ENCODE assay signal across 33 cellular contexts in genomic region chr4:119755599-119755998, GRCh38.
"Had no signal": no experiment of that assay in that cellular context is flagged by ENCODE, and none has a peak within 500 bp of the region (broad histone marks: within the 10 kb centered on the region; RNA-seq: fewer than 3 reads in every experiment).

No MANE protein-coding gene starts in this region.

- ATAC-seq: activated CD4-positive, CD25-positive, alpha-beta regulatory T cell treated with anti-CD3 and anti-CD28 coated beads, Interleukin-2, amount 50 U/mL, for 24 hours; activated CD8-positive, alpha-beta T cell treated with anti-CD3 and anti-CD28 coated beads for 36 hours; activated T-cell treated with anti-CD3 and anti-CD28 coated beads, Interleukin-2, amount 50 U/mL, for 4 hours; activated T-helper 17 cell treated with anti-CD3 and anti-CD28 coated beads, Interleukin-2, amount 50 U/mL, for 72 hours; esophagus mucosa; gastrocnemius medialis; heart left ventricle; T-helper 17 cell had no signal

- H3K4me1 Mint-ChIP-seq: activated B cell treated with CpG ODN at 0.5 μM for 24 hours; activated T-helper 17 cell treated with anti-CD3 and anti-CD28 coated beads, Interleukin-2, amount 50 U/mL, for 72 hours; central memory CD8-positive, alpha-beta T cell; T-helper 17 cell had no signal

- H3K27me3 Mint-ChIP-seq: activated B cell treated with CpG ODN at 0.5 μM for 24 hours; dendritic cell treated with granulocyte-macrophage colony-stimulating factor and Interleukin-4, amounts not matched to agents 40 ng/mL and 50 ng/mL, for 4 days had no signal

- H3K27ac Mint-ChIP-seq: activated B cell treated with CpG ODN at 0.5 μM for 24 hours; activated CD8-positive, alpha-beta T cell treated with anti-CD3 and anti-CD28 coated beads for 36 hours; activated naive CD8-positive, alpha-beta T cell; activated T-helper 17 cell treated with anti-CD3 and anti-CD28 coated beads, Interleukin-2, amount 50 U/mL, for 72 hours; brain; dendritic cell treated with granulocyte-macrophage colony-stimulating factor and Interleukin-4, amounts not matched to agents 40 ng/mL and 50 ng/mL, for 4 days; endodermal cell; T-helper 17 cell; T-helper 2 cell treated with Interferon-gamma antibody and Interleukin-4, amounts not matched to agents 5 μg/mL and 100 μg/mL, for 36 hours had no signal

- H3K9me3 ChIP-seq: gastrocnemius medialis, heart left ventricle had no signal

- H3K27me3 ChIP-seq: gastrocnemius medialis, heart left ventricle had no signal

- H3K4me3 ChIP-seq: coronary artery, dorsolateral prefrontal cortex, gastrocnemius medialis, heart left ventricle had no signal

- DNase-seq: activated B cell treated with CpG ODN at 0.5 μM for 24 hours; activated CD4-positive, alpha-beta T cell treated with anti-CD3 and anti-CD28 coated beads for 48 hours; activated CD4-positive, alpha-beta T cell treated with anti-CD3 and anti-CD28 coated beads, Interleukin-2, amount 50 U/mL, for 1 hour; activated CD4-positive, alpha-beta T cell treated with anti-CD3 and anti-CD28 coated beads, Interleukin-2, amount 50 U/mL, for 48 hours; activated CD8-positive, alpha-beta memory T cell treated with anti-CD3 and anti-CD28 coated beads for 24 hours; activated CD8-positive, alpha-beta T cell treated with anti-CD3 and anti-CD28 coated beads for 36 hours; activated effector memory CD4-positive, alpha-beta T cell treated with Interleukin-2 at 50 U/mL for 16 hours; activated gamma-delta T cell treated with Interleukin-2 at 50 U/mL for 16 hours; activated naive CD4-positive, alpha-beta T cell treated with anti-CD3 and anti-CD28 coated beads, Interleukin-2, amount 50 U/mL, for 16 hours; activated naive CD4-positive, alpha-beta T cell treated with Interleukin-2 at 50 U/mL for 16 hours; activated T-cell treated with anti-CD3 and anti-CD28 coated beads, Interleukin-2, amount 50 U/mL, for 4 hours; amygdala; aorta; dorsolateral prefrontal cortex; effector memory CD4-positive, alpha-beta T cell; endodermal cell; foreskin fibroblast; gastrocnemius medialis; glutamatergic neuron; heart left ventricle; T-helper 1 cell; T-helper 17 cell; T1000; WERI-Rb-1 had no signal

- H3K9me3 Mint-ChIP-seq: activated B cell treated with CpG ODN at 0.5 μM for 24 hours; activated CD8-positive, alpha-beta T cell treated with anti-CD3 and anti-CD28 coated beads for 36 hours; activated T-cell treated with anti-CD3 and anti-CD28 coated beads, Interleukin-2, amount 50 U/mL, for 4 hours; activated T-helper 17 cell treated with anti-CD3 and anti-CD28 coated beads, Interleukin-2, amount 50 U/mL, for 72 hours; brain; dendritic cell treated with granulocyte-macrophage colony-stimulating factor and Interleukin-4, amounts not matched to agents 40 ng/mL and 50 ng/mL, for 4 days; endodermal cell; T-helper 2 cell treated with Interferon-gamma antibody and Interleukin-4, amounts not matched to agents 5 μg/mL and 100 μg/mL, for 36 hours had no signal

- H3K4me3 Mint-ChIP-seq: activated B cell treated with CpG ODN at 0.5 μM for 24 hours; activated CD8-positive, alpha-beta T cell treated with anti-CD3 and anti-CD28 coated beads for 36 hours; activated naive CD8-positive, alpha-beta T cell; activated T-cell treated with anti-CD3 and anti-CD28 coated beads, Interleukin-2, amount 50 U/mL, for 4 hours; activated T-helper 17 cell treated with anti-CD3 and anti-CD28 coated beads, Interleukin-2, amount 50 U/mL, for 72 hours; brain; central memory CD8-positive, alpha-beta T cell; dendritic cell treated with granulocyte-macrophage colony-stimulating factor and Interleukin-4, amounts not matched to agents 40 ng/mL and 50 ng/mL, for 4 days; endodermal cell; T-helper 17 cell; T-helper 2 cell treated with Interferon-gamma antibody and Interleukin-4, amounts not matched to agents 5 μg/mL and 100 μg/mL, for 36 hours had no signal

- H3K27ac ChIP-seq: coronary artery, dorsolateral prefrontal cortex, gastrocnemius medialis, heart left ventricle, WERI-Rb-1 had no signal

- H3K36me3 ChIP-seq: gastrocnemius medialis, heart left ventricle, WERI-Rb-1 had no signal

- H3K36me3 Mint-ChIP-seq: activated naive CD8-positive, alpha-beta T cell; brain had no signal
